In the genomic region with DNA sequence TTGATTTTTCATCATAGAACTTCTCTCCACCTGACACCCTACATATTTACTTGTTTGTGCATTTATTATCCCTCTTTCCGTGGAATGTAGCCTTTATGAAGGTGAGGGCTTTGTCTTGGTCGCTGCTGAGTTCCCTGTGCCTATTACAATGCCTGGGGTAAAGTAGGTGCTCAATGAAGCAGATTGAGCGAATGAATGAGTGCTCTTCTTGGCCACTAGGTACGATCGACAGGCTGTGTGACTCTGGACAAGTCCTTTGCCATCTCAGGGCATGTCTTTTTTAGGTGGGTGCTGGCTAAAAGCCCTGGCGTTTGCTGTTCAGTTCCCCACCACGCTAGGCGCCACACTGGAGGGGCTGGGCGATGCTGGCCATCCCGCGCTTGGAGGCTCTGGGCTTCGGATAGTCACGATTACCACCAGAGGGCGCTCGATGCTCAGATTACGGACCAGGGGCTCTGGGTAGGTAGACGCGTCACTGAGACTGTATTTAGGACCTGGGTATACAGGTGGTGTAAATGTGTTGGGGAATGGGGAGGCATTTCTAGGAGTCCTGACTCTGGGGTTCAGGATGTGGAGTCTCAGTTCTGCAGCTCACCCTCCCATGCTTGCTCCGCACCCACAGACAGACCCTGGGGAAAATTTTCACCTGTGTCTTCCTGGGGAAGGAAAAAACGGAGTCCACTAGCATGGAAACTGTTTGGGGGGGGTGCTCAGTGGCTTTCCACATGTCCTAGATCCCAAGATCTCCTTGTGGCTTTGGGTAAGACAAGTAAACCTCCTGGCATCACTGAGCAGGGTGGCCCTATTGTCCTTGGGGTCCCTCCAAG, we compare ENCODE assay signal across 8 cellular contexts.
DNase-seq lines count a peak whose midpoint lies in the region; ATAC-seq and TF ChIP-seq lines count a peak whose summit lies in the region.

No MANE protein-coding gene starts in this region.

- no peaks in the 10 kb centered on the region for H3K9me3 ChIP-seq in adrenal gland (replicated peaks in 1 of 3)
- H3K9me3 ChIP-seq in hepatocyte (ENCODE audit: low read depth): no peaks in the 10 kb centered on the region

- no peak overlapping the region for H2AFZ ChIP-seq in hepatocyte

- peaks cover 18% of the 10 kb centered on the region for H3K27me3 ChIP-seq in adrenal gland
- H3K27me3 ChIP-seq in hepatocyte: peaks cover 53% of the 10 kb centered on the region

- intact Hi-C loops in adrenal gland (cut with DNase I): no loop called here

- DNase-seq in GM12864 (ENCODE audit: low read depth) (peak; percentile 16), NCI-H1436 (lab: John Stamatoyannopoulos, UW) (peak; percentile 83), T follicular helper cell (ENCODE audit: low read depth) (peak; percentile 48), adrenal gland (peak; percentile 38 to 72 (median 52)), hepatocyte (ENCODE audit: low spot score) (peak; percentile 83), skeletal muscle cell (ENCODE audit: low read depth) (peak; percentile 6)

- WGBS in adrenal gland, 4 donors: 16 to 47% (median 26%) methylated on average over 7 to 20 of the region's 20 CpGs
- 21% methylated on average over 20 of the region's 20 CpGs for WGBS in hepatocyte (ENCODE audit: low lambda C conversion rate, missing lambda C conversion rate)

- H3K4me2 ChIP-seq in hepatocyte: no peak overlapping the region

- ATAC-seq in GM18873 (IDR thresholded peaks at IDR 0.05; ENCODE audit: low FRiP score, unreplicated experiment): no peak
- no peak for ATAC-seq in HG03432 (IDR thresholded peaks at IDR 0.05; ENCODE audit: unreplicated experiment)

- H4K20me1 ChIP-seq in hepatocyte (ENCODE audit: insufficient read depth, poor library complexity, severe bottlenecking): no peaks in the 10 kb centered on the region

- no peak for TF ChIP-seq POLR2A in adrenal gland (IDR thresholded peaks at IDR 0.05)

- H3K27ac ChIP-seq in adrenal gland (no peak overlapping the region), hepatocyte (no peak overlapping the region)

- no peaks in the 10 kb centered on the region for H3K9me2 ChIP-seq in hepatocyte (replicated peaks; ENCODE audit: insufficient read depth)

- TF ChIP-seq CTCF in GM12864 (IDR thresholded peaks at IDR 0.05; ENCODE audit: low read depth, low read length, missing control alignments) (peak; percentile 80), adrenal gland (IDR thresholded peaks at IDR 0.05) (peak; percentile 23 to 55 (median 45)), hepatocyte (IDR thresholded peaks at IDR 0.05; ENCODE audit: poor library complexity) (peak; percentile 66)

- H3K36me3 ChIP-seq in adrenal gland (replicated peaks in 1 of 2) (no peaks in the 10 kb centered on the region), hepatocyte (replicated peaks; ENCODE audit: insufficient read depth, low read depth) (no peaks in the 10 kb centered on the region)

- H3K4me3 ChIP-seq in GM12864 (ENCODE audit: low read depth, low read length) (no peak overlapping the region), adrenal gland (no peak overlapping the region), hepatocyte (no peak overlapping the region), skeletal muscle cell (ENCODE audit: low read depth, low read length) (no peak overlapping the region)

- H3K4me1 ChIP-seq in adrenal gland (replicated peaks in 1 of 2) (no peaks in the 10 kb centered on the region), hepatocyte (ENCODE audit: insufficient read depth) (no peaks in the 10 kb centered on the region)

- H3K79me2 ChIP-seq in hepatocyte: no peaks in the 10 kb centered on the region

Comparison
In these comparisons a context has a peak if more than half of its experiments do, and no peak if none do; other contexts are left out.
1. DNase-seq: peak in every context shown above with its lines; median percentile 83 in NCI-H1436; 83 in hepatocyte; 52 in adrenal gland; 48 in T follicular helper cell; 16 in GM12864; 6 in skeletal muscle cell.